9 cellular contexts compared by ENCODE assay signal in the genomic region with DNA sequence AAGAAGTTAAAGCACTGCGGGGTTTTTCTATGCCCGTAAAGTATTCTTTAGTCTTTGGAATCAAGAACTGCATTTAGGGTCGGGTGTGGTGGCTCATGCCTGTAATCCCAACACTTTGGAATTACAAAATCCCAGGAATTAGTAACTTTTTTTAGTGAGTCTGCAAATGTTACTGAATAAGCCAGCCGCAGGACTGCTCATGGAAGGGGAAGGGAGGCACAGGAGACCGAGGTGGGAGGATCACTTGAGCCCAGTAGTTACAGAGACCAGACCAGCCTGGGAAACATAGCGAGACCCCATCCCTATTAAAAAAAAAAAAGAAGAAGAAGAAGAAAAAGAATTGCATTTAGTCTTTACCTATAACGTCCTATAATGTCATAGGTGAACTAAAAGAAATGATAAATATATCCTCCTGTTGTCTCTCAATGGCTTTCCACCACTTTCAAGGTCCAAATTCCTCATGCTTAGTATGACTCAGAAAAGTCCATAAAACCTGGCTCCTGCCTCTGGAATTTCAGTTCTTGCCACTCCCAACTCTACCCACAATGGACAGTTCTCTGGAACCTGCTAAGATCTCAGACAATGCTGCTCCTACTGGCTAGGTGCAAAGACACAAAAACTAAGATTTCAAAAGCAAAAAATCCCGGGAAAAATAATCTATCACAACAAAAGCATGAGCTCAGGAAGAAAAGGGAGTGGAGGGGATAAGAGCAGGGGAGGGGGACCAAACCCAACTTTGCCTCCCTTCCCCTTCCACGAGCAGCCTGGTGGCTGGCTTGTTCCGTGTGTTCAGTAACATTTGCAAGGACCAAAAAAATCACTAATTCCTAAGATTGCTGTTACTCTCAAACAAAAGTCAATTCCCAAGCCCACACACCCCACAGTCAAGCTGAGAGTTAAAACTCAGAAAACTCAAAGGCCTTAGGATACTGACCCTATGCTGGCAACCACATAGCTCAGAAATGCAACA. TPM values are rescaled to one million over a fixed set of nuclear protein-coding genes. Genes with fewer than 3 reads are reported as not detected.
DNase-seq lines count a peak whose midpoint lies in the region; ATAC-seq and TF ChIP-seq lines count a peak whose summit lies in the region.
"Had no signal": no experiment of that assay in that cellular context is flagged by ENCODE, and none has a peak within 500 bp of the region (broad histone marks: within the 10 kb centered on the region; RNA-seq: fewer than 3 reads in every experiment).

No MANE protein-coding gene starts in this region.

- no peak for ATAC-seq in T-cell (replicated peaks in 1 of 4)
- ATAC-seq in stimulated activated effector memory CD8-positive, alpha-beta T cell treated with anti-CD3 and anti-CD28 coated beads, Interleukin-12 subunit alpha, Interleukin-12 subunit beta, amount 100 ng/mL, for 72 hours = no peak
- no peak for ATAC-seq in HG03432 (IDR thresholded peaks at IDR 0.05; ENCODE audit: unreplicated experiment)
- ATAC-seq in HG02610 (IDR thresholded peaks at IDR 0.05; ENCODE audit: unreplicated experiment) = no peak

- CTCF ChIA-PET in T-cell (lab: Charles Lee) = interaction anchor here (0.6 to 1.0 kb wide), 3 partner anchors 10 to 167 kb away, joined by 3 read pairs; no protein-coding TSS in a partner anchor

- WGBS in prostate gland = 82% methylated on average over 10 of the region's 10 CpGs

- no peaks in the 10 kb centered on the region for H3K27me3 ChIP-seq in prostate gland (replicated peaks; ENCODE audit: insufficient read depth)
- H3K27me3 ChIP-seq: tibial artery had no signal

- no peak overlapping the region for H3K27ac ChIP-seq in prostate gland
- H3K27ac ChIP-seq: parathyroid adenoma, tibial artery had no signal

- H3K4me1 ChIP-seq in prostate gland (replicated peaks) = no peaks in the 10 kb centered on the region

- H3K4me3 Mint-ChIP-seq in T-cell = no peak overlapping the region
- peak overlapping the region; percentile 64 for H3K4me3 Mint-ChIP-seq in stimulated activated effector memory CD8-positive, alpha-beta T cell treated with anti-CD3 and anti-CD28 coated beads, Interleukin-12 subunit alpha, Interleukin-12 subunit beta, amount 100 ng/mL, for 72 hours

- H3K27ac Mint-ChIP-seq in T-cell = peak overlapping the region; percentile 71 to 84
- H3K27ac Mint-ChIP-seq in stimulated activated effector memory CD8-positive, alpha-beta T cell treated with anti-CD3 and anti-CD28 coated beads, Interleukin-12 subunit alpha, Interleukin-12 subunit beta, amount 100 ng/mL, for 72 hours = peak overlapping the region; percentile 95

- intact Hi-C loops in prostate gland (cut with DNase I) = no loop called here

- TF ChIP-seq CTCF in HFF-Myc (IDR thresholded peaks at IDR 0.05; ENCODE audit: low read depth, low read length, missing control alignments) (no peak), prostate gland (IDR thresholded peaks at IDR 0.05) (no peak)

- H3K36me3 Mint-ChIP-seq in T-cell = no peaks in the 10 kb centered on the region
- peaks cover 17% of the 10 kb centered on the region for H3K36me3 Mint-ChIP-seq in stimulated activated effector memory CD8-positive, alpha-beta T cell treated with anti-CD3 and anti-CD28 coated beads, Interleukin-12 subunit alpha, Interleukin-12 subunit beta, amount 100 ng/mL, for 72 hours

- H3K9me3 ChIP-seq in prostate gland = no peaks in the 10 kb centered on the region
- H3K9me3 ChIP-seq: tibial artery had no signal

- POLR2A ChIA-PET in T-cell (lab: Charles Lee) = no interaction called here

- no peak overlapping the region for H3K4me3 ChIP-seq in HFF-Myc (replicated peaks; ENCODE audit: low read depth, low read length)
- H3K4me3 ChIP-seq in prostate gland = no peak overlapping the region
- H3K4me3 ChIP-seq: tibial artery had no signal

- no peaks in the 10 kb centered on the region for H3K27me3 Mint-ChIP-seq in T-cell

- no peak for TF ChIP-seq POLR2A in prostate gland (IDR thresholded peaks at IDR 0.05)

- no peaks in the 10 kb centered on the region for H3K9me3 Mint-ChIP-seq in T-cell
- H3K9me3 Mint-ChIP-seq in stimulated activated effector memory CD8-positive, alpha-beta T cell treated with anti-CD3 and anti-CD28 coated beads, Interleukin-12 subunit alpha, Interleukin-12 subunit beta, amount 100 ng/mL, for 72 hours = no peaks in the 10 kb centered on the region

- DNase-seq in HFF-Myc (ENCODE audit: extremely low read depth, low read depth) (peak; percentile 35), T-cell (no peak), islet precursor cell (peak; percentile 85), prostate gland (ENCODE audit: low spot score) (no peak)
- no peak for DNase-seq in stimulated activated effector memory CD8-positive, alpha-beta T cell treated with anti-CD3 and anti-CD28 coated beads, Interleukin-12 subunit alpha, Interleukin-12 subunit beta, amount 100 ng/mL, for 72 hours (ENCODE audit: low spot score in 2 of 2)
- DNase-seq: tibial artery had no signal

- H3K36me3 ChIP-seq in prostate gland = no peaks in the 10 kb centered on the region
- H3K36me3 ChIP-seq: tibial artery had no signal

- H3K4me1 Mint-ChIP-seq in T-cell = peaks cover 43 to 81% (median 68%) of the 10 kb centered on the region in 3 donors
- H3K4me1 Mint-ChIP-seq in stimulated activated effector memory CD8-positive, alpha-beta T cell treated with anti-CD3 and anti-CD28 coated beads, Interleukin-12 subunit alpha, Interleukin-12 subunit beta, amount 100 ng/mL, for 72 hours = peaks cover 76% of the 10 kb centered on the region

RNA-seq across cellular contexts. Expression of a gene that starts 39.0 kb away (rescaled TPM):
- total RNA-seq in T-cell (10 to 100 TPM in 2 of 5 donors, 1 to 10 TPM in 3; 4.6 to 11.9 (median 9.2) TPM), prostate gland (10 to 100 TPM; 17.8 to 53.7 TPM)

Comparison
In these comparisons a context has a peak if more than half of its experiments do, and no peak if none do; other contexts are left out.
1. DNase-seq: peak in HFF-Myc (single experiment) and islet precursor cell (single experiment); none in T-cell (0 of 34), stimulated activated effector memory CD8-positive, alpha-beta T cell treated with anti-CD3 and anti-CD28 coated beads, Interleukin-12 subunit alpha, Interleukin-12 subunit beta, amount 100 ng/mL, for 72 hours (0 of 2) and prostate gland (single experiment).